9 cellular contexts compared by ENCODE assay signal in genomic region chr11:72743321-72744221, GRCh38. TPM values are rescaled to one million over a fixed set of nuclear protein-coding genes. Genes with fewer than 3 reads are reported as not detected.
DNase-seq lines count a peak whose midpoint lies in the region; ATAC-seq and TF ChIP-seq lines count a peak whose summit lies in the region.
"Had no signal": no experiment of that assay in that cellular context is flagged by ENCODE, and none has a peak within 500 bp of the region (broad histone marks: within the 10 kb centered on the region; RNA-seq: fewer than 3 reads in every experiment).

No MANE protein-coding gene starts in this region.

- no peaks in the 10 kb centered on the region for H3K9me3 ChIP-seq in mucosa of descending colon
- H3K9me3 ChIP-seq: thoracic aorta had no signal

- no peaks in the 10 kb centered on the region for H3K36me3 ChIP-seq in mucosa of descending colon (ENCODE audit: low read depth)
- H3K36me3 ChIP-seq: thoracic aorta had no signal

- in situ Hi-C loops in GM13977 (cut with MboI; ENCODE audit: low pct_unique_long_range_greater_than_20kb, low sequenced_read_pairs, unreplicated experiment): no loop called here

- DNase-seq in GM13977 (ENCODE audit: low spot score): peak; percentile 56
- peak; percentile 92 to 97 for DNase-seq in NCI-H524 (lab: John Stamatoyannopoulos, UW)
- peak in 1 of 3 donors; percentile 55 for DNase-seq in mucosa of descending colon
- DNase-seq in stimulated activated CD4-positive, alpha-beta T cell treated with anti-CD3 and anti-CD28 coated beads, Interleukin-4, amount 100 ng/mL, for 4 hours: no peak
- no peak for DNase-seq in COR-L47 (lab: John Stamatoyannopoulos, UW)
- DNase-seq in occipital lobe (lab: John Stamatoyannopoulos, UW): no peak

- TF ChIP-seq CTCF in GM13977 (IDR thresholded peaks at IDR 0.05; ENCODE audit: extremely low read depth, insufficient read depth, missing control alignments) (no peak), mucosa of descending colon (IDR thresholded peaks at IDR 0.05) (no peak)

- intact Hi-C loops in mucosa of descending colon (cut with DNase I, micrococcal nuclease): no loop called here

- peaks cover 16% of the 10 kb centered on the region for H3K4me1 ChIP-seq in mucosa of descending colon (ENCODE audit: low read depth)

- no peak overlapping the region for H3K4me3 ChIP-seq in mucosa of descending colon
- H3K4me3 ChIP-seq: thoracic aorta had no signal

- peak; percentile 40 for ATAC-seq in GM21515 (IDR thresholded peaks at IDR 0.05; ENCODE audit: unreplicated experiment)
- peak; percentile 56 for ATAC-seq in mucosa of descending colon
- no peak for ATAC-seq in HG03025 (IDR thresholded peaks at IDR 0.05; ENCODE audit: low FRiP score, unreplicated experiment)

RNA-seq across cellular contexts. Expression of gene ARAP1, which starts 8.6 kb away (rescaled TPM):
- total RNA-seq in mucosa of descending colon (10 to 100 TPM; 69.3 to 84.8 (median 84.0) TPM), occipital lobe (19.3 TPM)

RNA-seq across cellular contexts. Expression of gene STARD10, which starts 50.3 kb away (rescaled TPM):
- total RNA-seq in mucosa of descending colon (100 to 1,000 TPM; 177 to 472 (median 306) TPM), occipital lobe (20.4 TPM)

Comparison
In these comparisons a context has a peak if more than half of its experiments do, and no peak if none do; other contexts are left out.
1. DNase-seq: peak in GM13977 (single experiment) and NCI-H524 (2 of 2); none in stimulated activated CD4-positive, alpha-beta T cell treated with anti-CD3 and anti-CD28 coated beads, Interleukin-4, amount 100 ng/mL, for 4 hours (0 of 2), COR-L47 (single experiment) and occipital lobe (single experiment).